8 cellular contexts compared by ENCODE assay signal in genomic region chr12:119649202-119649808, GRCh38. TPM values are rescaled to one million over a fixed set of nuclear protein-coding genes. Genes with fewer than 3 reads are reported as not detected.
DNase-seq lines count a peak whose midpoint lies in the region; ATAC-seq, FAIRE-seq and TF ChIP-seq lines count a peak whose summit lies in the region.

No MANE protein-coding gene starts in this region.

- no peak overlapping the region for H2AFZ ChIP-seq in hepatocyte

- peak; percentile 50 for DNase-seq in ACHN
- peak; percentile 42 for DNase-seq in GM12891 (ENCODE audit: insufficient read length, low spot score)
- DNase-seq in RPMI7951 (ENCODE audit: low read depth): peak; percentile 13
- no peak for DNase-seq in hepatocyte (ENCODE audit: low spot score)
- no peak for DNase-seq in GM19238 (ENCODE audit: insufficient read length, low spot score)

- TF ChIP-seq CTCF in hepatocyte (IDR thresholded peaks at IDR 0.05; ENCODE audit: poor library complexity): peak; percentile 50

- no peaks in the 10 kb centered on the region for H3K79me2 ChIP-seq in hepatocyte

- FAIRE-seq in GM12891 (lab: Jason Lieb, UNC): no peak

- in situ Hi-C loops in ACHN (cut with HindIII; ENCODE audit: low pct_ligation_motif_present, low pct_unique_long_range_greater_than_20kb, low sequenced_read_pairs): no loop called here

- H3K27me3 ChIP-seq in hepatocyte: no peaks in the 10 kb centered on the region

- H3K27ac ChIP-seq in hepatocyte: no peak overlapping the region

- 71% methylated on average over 4 of the region's 4 CpGs for WGBS in hepatocyte (ENCODE audit: low lambda C conversion rate, missing lambda C conversion rate)

- no peaks in the 10 kb centered on the region for H3K9me2 ChIP-seq in hepatocyte (replicated peaks; ENCODE audit: insufficient read depth)

- no peak overlapping the region for H3K4me2 ChIP-seq in hepatocyte

- H3K36me3 ChIP-seq in hepatocyte (replicated peaks; ENCODE audit: insufficient read depth, low read depth): no peaks in the 10 kb centered on the region

- TF ChIP-seq POLR2A in GM12891 (IDR thresholded peaks at IDR 0.05; ENCODE audit: low read depth, low read length): no peak

- H4K20me1 ChIP-seq in hepatocyte (ENCODE audit: insufficient read depth, poor library complexity, severe bottlenecking): no peaks in the 10 kb centered on the region

- no peaks in the 10 kb centered on the region for H3K9me3 ChIP-seq in hepatocyte (ENCODE audit: low read depth)

- no peaks in the 10 kb centered on the region for H3K4me1 ChIP-seq in hepatocyte (ENCODE audit: insufficient read depth)

- no peak overlapping the region for H3K4me3 ChIP-seq in hepatocyte

- no peak for ATAC-seq in GM18861 (IDR thresholded peaks at IDR 0.05; ENCODE audit: unreplicated experiment)
- ATAC-seq in HG03175 (IDR thresholded peaks at IDR 0.05; ENCODE audit: unreplicated experiment): no peak
- ATAC-seq in HG02938 (IDR thresholded peaks at IDR 0.05; ENCODE audit: unreplicated experiment): no peak

TF ChIP-seq in GM12891, 5 proteins besides CTCF, POLR2A, EP300 and RAD21:
- no peak for TF ChIP-seq TAF1 (IDR thresholded peaks at IDR 0.05; ENCODE audit: low read depth, low read length)
- TF ChIP-seq PAX5 (IDR thresholded peaks at IDR 0.05; ENCODE audit: insufficient read depth, low read length, severe bottlenecking): no peak
- no peak for TF ChIP-seq SPI1 (IDR thresholded peaks at IDR 0.05; ENCODE audit: low read depth, low read length)
- no peak for TF ChIP-seq POLR2AphosphoS5 (IDR thresholded peaks at IDR 0.05; ENCODE audit: low read depth, low read length)
- no peak for TF ChIP-seq POU2F2 (IDR thresholded peaks at IDR 0.05; ENCODE audit: low read depth, low read length)

RNA-seq across cellular contexts. Expression of gene PRKAB1, which starts 18.6 kb away (rescaled TPM):
- 27.4 TPM for polyA plus RNA-seq in GM12891 (2012; ENCODE audit: low read depth, missing spikeins)
- total RNA-seq in RPMI7951 (2014; rRNA removed; shearing (Covaris generic)): 12.7 and 15.0 TPM in 2 replicates
- total RNA-seq in hepatocyte: 25.2 and 32.3 TPM in 2 replicates
- polyA plus RNA-seq in hepatocyte: 37.7 and 41.1 TPM in 2 replicates

RNA-seq across cellular contexts. Expression of gene TMEM233, which starts 55.7 kb away (rescaled TPM):
- polyA plus RNA-seq in GM12891 (2012; ENCODE audit: low read depth, missing spikeins): not detected
- total RNA-seq in RPMI7951 (2014; rRNA removed; shearing (Covaris generic)): 0.48 and 0.59 TPM in 2 replicates
- not detected in 2 replicates for total RNA-seq in hepatocyte
- not detected in 2 replicates for polyA plus RNA-seq in hepatocyte

Comparison
In these comparisons a context has a peak if more than half of its experiments do, and no peak if none do; other contexts are left out.
1. DNase-seq: peak in ACHN (single experiment), GM12891 (single experiment) and RPMI7951 (single experiment); none in hepatocyte (single experiment) and GM19238 (single experiment).